28 cellular contexts compared by ENCODE assay signal in genomic region chr15:39717134-39717533, GRCh38.
"Had no signal": no experiment of that assay in that cellular context is flagged by ENCODE, and none has a peak within 500 bp of the region (broad histone marks: within the 10 kb centered on the region; RNA-seq: fewer than 3 reads in every experiment).

No MANE protein-coding gene starts in this region.

- ATAC-seq: foreskin keratinocyte, gastroesophageal sphincter, heart left ventricle, left cardiac atrium, left lung, mucosa of descending colon, pancreas had no signal

- DNase-seq: dermis blood vessel endothelial cell; effector memory CD4-positive, alpha-beta T cell; heart left ventricle; left cardiac atrium; left lung; mesenchymal stem cell; mucosa of descending colon; naive B cell; occipital lobe; pancreas; retina; sigmoid colon; stimulated activated CD4-positive, alpha-beta T cell treated with anti-CD3 and anti-CD28 coated beads, Interleukin-2, amount 100 ng/mL, for 24 hours; stimulated activated CD4-positive, alpha-beta T cell treated with anti-CD3 and anti-CD28 coated beads, Interleukin-4, amount 100 ng/mL, for 24 hours; stimulated activated naive CD4-positive, alpha-beta T cell treated with Interleukin-2 at 50 U/mL for 16 hours; stomach; thyroid gland; trophoblast cell had no signal

- H3K27me3 ChIP-seq: esophagus muscularis mucosa, foreskin keratinocyte, gastroesophageal sphincter, heart left ventricle, hepatocyte, left lung, pancreas, sigmoid colon, stomach, thyroid gland, vagina had no signal

- H3K36me3 Mint-ChIP-seq: mesothelial cell of epicardium; naive B cell; stimulated activated effector memory CD8-positive, alpha-beta T cell treated with anti-CD3 and anti-CD28 coated beads, Interleukin-12 subunit alpha, Interleukin-12 subunit beta, amount 100 ng/mL, for 72 hours had no signal

- H3K4me1 Mint-ChIP-seq: naive B cell had no signal

- H3K4me1 ChIP-seq: heart left ventricle, left lung, pancreas, sigmoid colon, stomach, thyroid gland, vagina had no signal

- H3K27me3 Mint-ChIP-seq: naive B cell had no signal

- H3K27ac Mint-ChIP-seq: mesothelial cell of epicardium; stimulated activated effector memory CD8-positive, alpha-beta T cell treated with anti-CD3 and anti-CD28 coated beads, Interleukin-12 subunit alpha, Interleukin-12 subunit beta, amount 100 ng/mL, for 72 hours had no signal

- H3K4me3 Mint-ChIP-seq: mesothelial cell of epicardium; naive B cell; stimulated activated effector memory CD8-positive, alpha-beta T cell treated with anti-CD3 and anti-CD28 coated beads, Interleukin-12 subunit alpha, Interleukin-12 subunit beta, amount 100 ng/mL, for 72 hours had no signal

- H3K4me3 ChIP-seq: coronary artery, esophagus muscularis mucosa, gastroesophageal sphincter, heart left ventricle, hepatocyte, left lung, mucosa of descending colon, pancreas, sigmoid colon, stomach, thyroid gland, vagina had no signal

- H3K9me3 Mint-ChIP-seq: mesothelial cell of epicardium; stimulated activated effector memory CD8-positive, alpha-beta T cell treated with anti-CD3 and anti-CD28 coated beads, Interleukin-12 subunit alpha, Interleukin-12 subunit beta, amount 100 ng/mL, for 72 hours had no signal

- FAIRE-seq: endothelial cell of umbilical vein, islet of Langerhans, pancreas had no signal

- H3K36me3 ChIP-seq: esophagus muscularis mucosa, gastroesophageal sphincter, heart left ventricle, left lung, pancreas, sigmoid colon, stomach, thyroid gland, vagina had no signal

- H3K9me3 ChIP-seq: esophagus muscularis mucosa, gastroesophageal sphincter, heart left ventricle, left lung, mucosa of descending colon, pancreas, sigmoid colon, stomach, thyroid gland, vagina had no signal
